In genomic region chr19:34475026-34475974, GRCh38 we compare ENCODE assay signal across 1 cellular context.
TF ChIP-seq lines count a peak whose summit lies in the region.

No MANE protein-coding gene starts in this region.

TF ChIP-seq in IMR-90, 13 proteins besides CTCF, POLR2A, EP300 and RAD21:
- TF ChIP-seq BHLHE40 (IDR thresholded peaks at IDR 0.05; ENCODE audit: low read depth, low read length): peak; percentile 62; the same call in 1 of the 2 replicates
- TF ChIP-seq FOS (IDR thresholded peaks at IDR 0.05; ENCODE audit: low read depth, low read length): peak; percentile 98
- TF ChIP-seq USF2 (IDR thresholded peaks at IDR 0.05; ENCODE audit: low read depth, low read length): no peak
- no peak for TF ChIP-seq SMC3 (IDR thresholded peaks at IDR 0.05; ENCODE audit: low read depth, low read length)
- TF ChIP-seq NFE2L2 (IDR thresholded peaks at IDR 0.05; ENCODE audit: low read depth, low read length): no peak
- TF ChIP-seq CHD1 (IDR thresholded peaks at IDR 0.05; ENCODE audit: low read depth, low read length): no peak
- TF ChIP-seq MAFK (IDR thresholded peaks at IDR 0.05; ENCODE audit: low read depth, low read length): no peak
- TF ChIP-seq ELK1 (IDR thresholded peaks at IDR 0.05; ENCODE audit: borderline replicate concordance, low read depth, low read length): no peak
- peak; percentile 95 for TF ChIP-seq CEBPB (IDR thresholded peaks at IDR 0.05; ENCODE audit: low read depth, low read length)
